ENCODE assay signal across 16 cellular contexts in the genomic region with DNA sequence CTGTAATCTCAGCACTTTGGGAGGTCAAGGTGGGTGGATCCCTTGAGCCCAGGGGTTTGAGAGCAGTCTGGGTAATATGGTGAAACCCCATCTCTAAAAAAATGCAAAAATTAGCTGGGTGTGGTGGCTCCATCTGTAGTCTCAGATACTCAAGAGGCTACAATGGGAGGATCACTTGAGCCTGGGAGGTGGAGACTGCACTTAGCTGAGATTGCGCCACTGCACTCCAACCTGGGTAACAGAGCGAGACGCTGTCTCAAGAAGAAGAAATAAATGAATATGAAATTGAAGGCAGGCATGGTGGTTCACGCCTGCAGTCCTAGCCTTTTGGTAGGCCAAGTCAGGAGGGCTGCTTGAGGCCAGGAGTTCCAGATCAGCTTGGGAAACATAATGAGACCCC. TPM values are rescaled to one million over a fixed set of nuclear protein-coding genes. Genes with fewer than 3 reads are reported as not detected.
DNase-seq lines count a peak whose midpoint lies in the region; ATAC-seq, FAIRE-seq and TF ChIP-seq lines count a peak whose summit lies in the region.
"Had no signal": no experiment of that assay in that cellular context is flagged by ENCODE, and none has a peak within 500 bp of the region (broad histone marks: within the 10 kb centered on the region; RNA-seq: fewer than 3 reads in every experiment).

No MANE protein-coding gene starts in this region.

- ATAC-seq in CD8-positive, alpha-beta T cell: no peak
- peak; percentile 51 for ATAC-seq in K562
- ATAC-seq: activated CD8-positive, alpha-beta T cell treated with anti-CD3 and anti-CD28 coated beads, Interleukin-2, amount 10 ng/mL, durations not matched to agents 7 days and 5 days; esophagus mucosa; gastrocnemius medialis had no signal

- no peak overlapping the region for H3K27ac ChIP-seq in CD8-positive, alpha-beta T cell (ENCODE audit: low read depth, low read length)
- H3K27ac ChIP-seq in K562 (ENCODE audit: extremely low read depth, low read depth, low read length) (no peak overlapping the region), trophoblast cell (ENCODE audit: low read depth, low read length) (no peak overlapping the region), osteoblast (ENCODE audit: low read depth, low read length) (no peak overlapping the region)
- H3K27ac ChIP-seq: gastrocnemius medialis had no signal

- POLR2A ChIA-PET in activated CD4-positive, alpha-beta memory T cell treated with anti-CD3 and anti-CD28 coated beads for 36 hours (lab: Charles Lee): no interaction called here
- POLR2A ChIA-PET in activated CD4-positive, alpha-beta memory T cell treated with anti-CD3 and anti-CD28 coated beads, Interleukin-2, amount 10 ng/mL, durations not matched to agents 7 days and 5 days (lab: Charles Lee): interaction anchor here (0.8 kb wide), 1 partner anchor 75 kb away, joined by 3 read pairs; no protein-coding TSS in a partner anchor
- POLR2A ChIA-PET in CD8-positive, alpha-beta T cell (lab: Charles Lee): no interaction called here
- POLR2A ChIA-PET in K562 (lab: Yijun Ruan, JAX): interaction anchor here (0.6 to 1.6 kb wide), 4 partner anchors 9 to 299 kb away, joined by 3 read pairs; a partner anchor contains a TSS

- H3K14ac ChIP-seq in trophoblast cell (ENCODE audit: low read length): no peak overlapping the region

- H3K23ac ChIP-seq in trophoblast cell (ENCODE audit: low read length): no peak overlapping the region

- intact Hi-C loops in activated CD4-positive, alpha-beta memory T cell treated with anti-CD3 and anti-CD28 coated beads for 36 hours (cut with micrococcal nuclease): no loop called here
- intact Hi-C loops in CD8-positive, alpha-beta T cell (cut with DNase I, micrococcal nuclease): no loop called here
- intact Hi-C loops in K562 (cut with micrococcal nuclease): no loop called here

- H3K79me2 ChIP-seq in K562 (ENCODE audit: control insufficient read depth, insufficient read depth, low read length) (peaks cover 74% of the 10 kb centered on the region), trophoblast cell (ENCODE audit: control insufficient read depth, insufficient read depth, low read length, poor library complexity) (no peaks in the 10 kb centered on the region), osteoblast (ENCODE audit: insufficient read depth, low read length) (peaks cover 88% of the 10 kb centered on the region)

- H3K4me1 ChIP-seq in CD8-positive, alpha-beta T cell (ENCODE audit: insufficient read depth, low read length): peaks cover 19% of the 10 kb centered on the region
- H3K4me1 ChIP-seq in K562 (replicated peaks in 1 of 2; ENCODE audit: control insufficient read depth in 2 of 2, insufficient read depth in 2 of 2, low read length in 2 of 2) (peaks cover 10% of the 10 kb centered on the region in 2 experiments; a peak in 4 of 5 replicates), trophoblast cell (ENCODE audit: control insufficient read depth in 1 of 2, insufficient read depth in 2 of 2, low read length in 2 of 2) (no peaks in the 10 kb centered on the region), osteoblast (ENCODE audit: insufficient read depth, low read length) (no peaks in the 10 kb centered on the region)

- CTCF ChIA-PET in activated CD4-positive, alpha-beta memory T cell treated with anti-CD3 and anti-CD28 coated beads for 36 hours (lab: Charles Lee): interaction anchor here (3.4 kb wide), 1 partner anchor 9 kb away, joined by 12 read pairs; no protein-coding TSS in a partner anchor
- CTCF ChIA-PET in activated CD4-positive, alpha-beta memory T cell treated with anti-CD3 and anti-CD28 coated beads, Interleukin-2, amount 10 ng/mL, durations not matched to agents 7 days and 5 days (lab: Charles Lee): interaction anchor here (5.6 kb wide), 1 partner anchor 9 kb away, joined by 32 read pairs; no protein-coding TSS in a partner anchor
- CTCF ChIA-PET in CD8-positive, alpha-beta T cell (lab: Charles Lee): interaction anchor here (3.1 kb wide), 1 partner anchor 9 kb away, joined by 11 read pairs; no protein-coding TSS in a partner anchor
- CTCF ChIA-PET in K562 (lab: Yijun Ruan, JAX; ENCODE audit: low intra/inter-chr PET ratio): interaction anchor here (0.6 kb wide), 1 partner anchor 16 kb away, joined by 3 read pairs; no protein-coding TSS in a partner anchor

- DNase-seq in activated CD4-positive, alpha-beta memory T cell treated with anti-CD3 and anti-CD28 coated beads for 36 hours: no peak
- no peak for DNase-seq in activated CD4-positive, alpha-beta memory T cell treated with anti-CD3 and anti-CD28 coated beads, Interleukin-2, amount 10 ng/mL, durations not matched to agents 7 days and 5 days
- no peak for DNase-seq in CD8-positive, alpha-beta T cell
- DNase-seq in K562 (ENCODE audit: extremely low read depth in 1 of 4, low spot score in 3 of 4) (no peak), nephron progenitor cell (no peak), NCI-H2029 treated with DMSO at 0.1 percent for 48 hours (lab: John Stamatoyannopoulos, UW) (no peak), trophoblast cell (no peak), osteoblast (ENCODE audit: insufficient read length, low spot score, missing footprints) (no peak)
- DNase-seq: activated CD8-positive, alpha-beta T cell treated with anti-CD3 and anti-CD28 coated beads, Interleukin-2, amount 10 ng/mL, durations not matched to agents 7 days and 5 days; COR-L47; gastrocnemius medialis; NCI-H187; NCI-H510A; Right ventricle myocardium superior; SW 1271 had no signal

- no peak for TF ChIP-seq CTCF in CD8-positive, alpha-beta T cell (IDR thresholded peaks at IDR 0.05)
- no peak for TF ChIP-seq CTCF in K562 (IDR thresholded peaks at IDR 0.05 in 2 of 3, conservative IDR thresholded peaks at IDR 0.05 in 1 of 3; ENCODE audit: insufficient read depth in 2 of 3, low read depth in 1 of 3, low read length in 3 of 3)
- no peak for TF ChIP-seq CTCF in nephron progenitor cell (IDR thresholded peaks at IDR 0.05)
- no peak for TF ChIP-seq CTCF in osteoblast (IDR thresholded peaks at IDR 0.05; ENCODE audit: extremely low read depth, low read depth, low read length)

- no peaks in the 10 kb centered on the region for H3K79me1 ChIP-seq in trophoblast cell (ENCODE audit: low read length)

- no peak overlapping the region for H2BK12ac ChIP-seq in trophoblast cell (ENCODE audit: low read length)

- H2BK120ac ChIP-seq in trophoblast cell (ENCODE audit: insufficient read depth, low read length, poor library complexity): no peak overlapping the region

- no peaks in the 10 kb centered on the region for H3K27me3 Mint-ChIP-seq in activated CD4-positive, alpha-beta memory T cell treated with anti-CD3 and anti-CD28 coated beads for 36 hours
- H3K27me3 Mint-ChIP-seq in activated CD4-positive, alpha-beta memory T cell treated with anti-CD3 and anti-CD28 coated beads, Interleukin-2, amount 10 ng/mL, durations not matched to agents 7 days and 5 days: no peaks in the 10 kb centered on the region
- H3K27me3 Mint-ChIP-seq in CD8-positive, alpha-beta T cell (ENCODE audit: low read depth): no peaks in the 10 kb centered on the region
- H3K27me3 Mint-ChIP-seq in nephron progenitor cell (ENCODE audit: low read depth, poor library complexity): no peaks in the 10 kb centered on the region

- H3K9ac ChIP-seq in K562 (ENCODE audit: insufficient read depth in 1 of 2, low read depth in 2 of 2, low read length in 2 of 2) (0 out of 4 replicates have a peak overlapping the region, but pooled peaks of 1 of the 2 experiments have one; percentile 13), trophoblast cell (ENCODE audit: low read length) (no peak overlapping the region)

- H3K4me2 ChIP-seq in K562 (ENCODE audit: insufficient read depth, low read length) (no peak overlapping the region), trophoblast cell (ENCODE audit: low read length) (no peak overlapping the region), osteoblast (ENCODE audit: insufficient read depth, low read length) (no peak overlapping the region)

- H2AK5ac ChIP-seq in trophoblast cell (ENCODE audit: low read length): no peak overlapping the region

- no peaks in the 10 kb centered on the region for H3K9me3 ChIP-seq in CD8-positive, alpha-beta T cell (ENCODE audit: low read length)
- H3K9me3 ChIP-seq in K562 (replicated peaks; ENCODE audit: control insufficient read depth, insufficient read depth, low read depth, low read length) (no peaks in the 10 kb centered on the region), trophoblast cell (ENCODE audit: insufficient read depth, low read depth, low read length) (no peaks in the 10 kb centered on the region), osteoblast (ENCODE audit: low read depth, low read length) (no peaks in the 10 kb centered on the region)
- H3K9me3 ChIP-seq: gastrocnemius medialis had no signal

- H3K9me1 ChIP-seq in K562 (ENCODE audit: control insufficient read depth, insufficient read depth, low read length): peaks cover 4% of the 10 kb centered on the region

- H4K20me1 ChIP-seq in K562 (replicated peaks; ENCODE audit: control insufficient read depth, insufficient read depth, low read length) (peaks cover 9% of the 10 kb centered on the region), osteoblast (ENCODE audit: insufficient read depth, low read length) (peaks cover 48% of the 10 kb centered on the region)

- no peak for FAIRE-seq in K562 (lab: Jason Lieb, UNC)

- no TSS peak for BruUV-seq in K562 (replicated peaks; lab: Mats Ljungman, UMichigan)

- peak overlapping the region; percentile 49 for H3K27ac Mint-ChIP-seq in activated CD4-positive, alpha-beta memory T cell treated with anti-CD3 and anti-CD28 coated beads for 36 hours
- no peak overlapping the region for H3K27ac Mint-ChIP-seq in activated CD4-positive, alpha-beta memory T cell treated with anti-CD3 and anti-CD28 coated beads, Interleukin-2, amount 10 ng/mL, durations not matched to agents 7 days and 5 days
- peak overlapping the region; percentile 30 for H3K27ac Mint-ChIP-seq in CD8-positive, alpha-beta T cell
- H3K27ac Mint-ChIP-seq in nephron progenitor cell: peak overlapping the region; percentile 37

- 93% methylated on average over 3 of the region's 4 CpGs for WGBS in K562 (ENCODE audit: insufficient coverage, low coverage, missing lambda C conversion rate)
- WGBS in trophoblast cell (ENCODE audit: extremely low coverage, insufficient coverage, insufficient read length): no CpG with 5 or more reads among the region's 4 CpGs

- no peak for TF ChIP-seq POLR2A in K562 (conservative IDR thresholded peaks at IDR 0.05)

- no peak overlapping the region for H3K4me3 ChIP-seq in CD8-positive, alpha-beta T cell (ENCODE audit: low read depth, low read length)
- H3K4me3 ChIP-seq in K562 (no peak overlapping the region), trophoblast cell (ENCODE audit: low read depth, low read length) (no peak overlapping the region), osteoblast (ENCODE audit: insufficient read depth, low read length) (no peak overlapping the region)
- H3K4me3 ChIP-seq: gastrocnemius medialis had no signal

- H4K12ac ChIP-seq in trophoblast cell (ENCODE audit: low read depth, low read length): no peak overlapping the region

- H2AFZ ChIP-seq in K562 (ENCODE audit: low read depth, low read length): no peak overlapping the region
- H2AFZ ChIP-seq in trophoblast cell (ENCODE audit: insufficient read depth, low read length, poor library complexity): no peak overlapping the region
- H2AFZ ChIP-seq in osteoblast (ENCODE audit: low read length): no peak overlapping the region

- TF ChIP-seq RAD21 in K562 (CRISPR knock-in tag; conservative IDR thresholded peaks at IDR 0.05 in 1 of 2, IDR thresholded peaks at IDR 0.05 in 1 of 2): no peak

- H3K4ac ChIP-seq in trophoblast cell (ENCODE audit: low read depth, low read length): no peak overlapping the region

- TF ChIP-seq EP300 in K562 (IDR thresholded peaks at IDR 0.05; ENCODE audit: low read length): no peak

- H3K9me3 Mint-ChIP-seq in activated CD4-positive, alpha-beta memory T cell treated with anti-CD3 and anti-CD28 coated beads for 36 hours: no peaks in the 10 kb centered on the region
- no peaks in the 10 kb centered on the region for H3K9me3 Mint-ChIP-seq in activated CD4-positive, alpha-beta memory T cell treated with anti-CD3 and anti-CD28 coated beads, Interleukin-2, amount 10 ng/mL, durations not matched to agents 7 days and 5 days
- no peaks in the 10 kb centered on the region for H3K9me3 Mint-ChIP-seq in CD8-positive, alpha-beta T cell
- H3K9me3 Mint-ChIP-seq in nephron progenitor cell: peaks cover 3% of the 10 kb centered on the region

- in situ Hi-C loops in K562 (cut with MboI): no loop called here

- H3K36me3 Mint-ChIP-seq in activated CD4-positive, alpha-beta memory T cell treated with anti-CD3 and anti-CD28 coated beads for 36 hours: peaks cover 1% of the 10 kb centered on the region
- H3K36me3 Mint-ChIP-seq in activated CD4-positive, alpha-beta memory T cell treated with anti-CD3 and anti-CD28 coated beads, Interleukin-2, amount 10 ng/mL, durations not matched to agents 7 days and 5 days (ENCODE audit: low read depth): peaks cover 23% of the 10 kb centered on the region
- H3K36me3 Mint-ChIP-seq in CD8-positive, alpha-beta T cell: peaks cover 24% of the 10 kb centered on the region
- peaks cover 46% of the 10 kb centered on the region for H3K36me3 Mint-ChIP-seq in nephron progenitor cell (ENCODE audit: low read depth)

- H3K18ac ChIP-seq in trophoblast cell (ENCODE audit: low read length): no peak overlapping the region

- no peak overlapping the region for H4K91ac ChIP-seq in trophoblast cell (ENCODE audit: low read depth, low read length)

- no peak overlapping the region for H3K4me3 Mint-ChIP-seq in activated CD4-positive, alpha-beta memory T cell treated with anti-CD3 and anti-CD28 coated beads for 36 hours
- H3K4me3 Mint-ChIP-seq in activated CD4-positive, alpha-beta memory T cell treated with anti-CD3 and anti-CD28 coated beads, Interleukin-2, amount 10 ng/mL, durations not matched to agents 7 days and 5 days: no peak overlapping the region
- H3K4me3 Mint-ChIP-seq in CD8-positive, alpha-beta T cell: no peak overlapping the region
- H3K4me3 Mint-ChIP-seq in nephron progenitor cell: no peak overlapping the region
- H3K4me3 Mint-ChIP-seq: activated CD8-positive, alpha-beta T cell treated with anti-CD3 and anti-CD28 coated beads, Interleukin-2, amount 10 ng/mL, durations not matched to agents 7 days and 5 days had no signal

- no peak overlapping the region for H2BK5ac ChIP-seq in trophoblast cell (ENCODE audit: low read depth, low read length, poor library complexity)

- no peaks in the 10 kb centered on the region for H3K27me3 ChIP-seq in CD8-positive, alpha-beta T cell (ENCODE audit: insufficient read depth, low read length)
- H3K27me3 ChIP-seq in K562 (ENCODE audit: control insufficient read depth in 2 of 2, insufficient read depth in 2 of 2, low read length in 2 of 2) (no peaks in the 10 kb centered on the region), trophoblast cell (ENCODE audit: insufficient read depth, low read length) (no peaks in the 10 kb centered on the region), osteoblast (ENCODE audit: insufficient read depth, low read length) (no peaks in the 10 kb centered on the region)
- H3K27me3 ChIP-seq: gastrocnemius medialis had no signal

- H3K4me1 Mint-ChIP-seq in activated CD4-positive, alpha-beta memory T cell treated with anti-CD3 and anti-CD28 coated beads for 36 hours (ENCODE audit: low read depth): peaks cover 45% of the 10 kb centered on the region
- peaks cover 25% of the 10 kb centered on the region for H3K4me1 Mint-ChIP-seq in activated CD4-positive, alpha-beta memory T cell treated with anti-CD3 and anti-CD28 coated beads, Interleukin-2, amount 10 ng/mL, durations not matched to agents 7 days and 5 days
- H3K4me1 Mint-ChIP-seq in CD8-positive, alpha-beta T cell (ENCODE audit: low read depth): peaks cover 49% of the 10 kb centered on the region
- H3K4me1 Mint-ChIP-seq in nephron progenitor cell: peaks cover 29% of the 10 kb centered on the region

- H4K8ac ChIP-seq in trophoblast cell (ENCODE audit: low read depth, low read length): no peak overlapping the region

- no peaks in the 10 kb centered on the region for H3K36me3 ChIP-seq in CD8-positive, alpha-beta T cell (ENCODE audit: insufficient read depth, low read length)
- H3K36me3 ChIP-seq in K562 (ENCODE audit: control insufficient read depth, insufficient read depth, low read length) (peaks cover 18% of the 10 kb centered on the region; the same call in 2 of the 3 replicates), trophoblast cell (ENCODE audit: control insufficient read depth in 1 of 2, insufficient read depth in 2 of 2, low read length in 2 of 2) (peaks cover 7% of the 10 kb centered on the region in 2 experiments), osteoblast (ENCODE audit: insufficient read depth, low read length) (peaks cover 6% of the 10 kb centered on the region)

RNA-seq across cellular contexts. Expression of a gene that starts 21.4 kb away (rescaled TPM):
- total RNA-seq in activated CD4-positive, alpha-beta memory T cell treated with anti-CD3 and anti-CD28 coated beads for 36 hours: 10 to 100 TPM; 20.3 to 22.2 TPM
- total RNA-seq in activated CD4-positive, alpha-beta memory T cell treated with anti-CD3 and anti-CD28 coated beads, Interleukin-2, amount 10 ng/mL, durations not matched to agents 7 days and 5 days: 10 to 100 TPM; 33.3 to 35.2 TPM
- total RNA-seq in CD8-positive, alpha-beta T cell: 10 to 100 TPM; 23.4 to 26.9 TPM
- 22.0 and 30.3 TPM in 2 replicates for total RNA-seq in K562 (2011; cell fraction: chromatin; rRNA removed; ENCODE audit: low replicate concordance)
- total RNA-seq in K562 (2011; cell fraction: nucleolus; rRNA removed): 14.2 and 15.8 TPM in 2 replicates
- 18.6 and 22.0 TPM in 2 replicates for total RNA-seq in K562 (2011; cell fraction: nucleoplasm; rRNA removed)
- total RNA-seq in K562 (2014; rRNA removed) (7.0 and 9.4 TPM in 2 replicates), K562 (2014; rRNA removed; fragmentation: Illumina TruSeq; extraction: Trizol) (4.8 and 4.9 TPM in 2 replicates), K562 (2015; rRNA removed; fragmentation: Illumina TruSeq; extraction: Trizol) (7.0 and 7.5 TPM in 2 replicates), K562 (2021) (16.1 and 18.4 TPM in 2 replicates), osteoblast (12.4 and 14.1 TPM in 2 replicates)
- polyA plus RNA-seq in K562 (2011; rRNA removed) (4.3 and 8.2 TPM in 2 replicates), K562 (2014; fragmentation: Illumina TruSeq; extraction: Trizol) (12.7 and 13.4 TPM in 2 replicates), K562 (2014; fragmentation: Nextera tagmentation; extraction: Ambion mirVana) (under 1 TPM; 0.32 to 0.45 TPM), K562 (2014; rRNA removed) (10.1 and 10.6 TPM in 2 replicates)
- 5.1 and 5.6 TPM in 2 replicates for polyA plus RNA-seq in K562 (2011; cell fraction: cytosol; rRNA removed)
- polyA plus RNA-seq in K562 (2011; cell fraction: nucleus; rRNA removed): 11.5 and 16.9 TPM in 2 replicates
- 10.7 and 12.1 TPM in 2 replicates for polyA plus RNA-seq in K562 (2012)
- 3.5 and 4.2 TPM in 2 replicates for polyA minus RNA-seq in K562 (2011; rRNA and poly(A)+ RNA removed)
- polyA minus RNA-seq in K562 (2011; cell fraction: cytosol; rRNA and poly(A)+ RNA removed): 11.2 and 12.8 TPM in 2 replicates
- polyA minus RNA-seq in K562 (2011; cell fraction: nucleus; rRNA and poly(A)+ RNA removed): 6.6 and 7.6 TPM in 2 replicates
- 26.2 and 29.3 TPM in 2 replicates for polyA plus RNA-seq in trophoblast cell (2013)

RNA-seq across cellular contexts. Expression of a gene that starts 39.8 kb away (rescaled TPM):
- 1 to 10 TPM in 1 of 2 experiments, under 1 TPM in 1; 0.48 to 1.1 TPM for total RNA-seq in activated CD4-positive, alpha-beta memory T cell treated with anti-CD3 and anti-CD28 coated beads for 36 hours
- total RNA-seq in activated CD4-positive, alpha-beta memory T cell treated with anti-CD3 and anti-CD28 coated beads, Interleukin-2, amount 10 ng/mL, durations not matched to agents 7 days and 5 days: 1 to 10 TPM; 2.1 to 3.3 TPM
- total RNA-seq in CD8-positive, alpha-beta T cell: 1 to 10 TPM; 3.2 to 4.8 TPM
- total RNA-seq in K562 (2011; cell fraction: chromatin; rRNA removed; ENCODE audit: low replicate concordance): 0.90 TPM in 1 of 2 replicates, not detected in the other
- 0.83 and 1.1 TPM in 2 replicates for total RNA-seq in K562 (2011; cell fraction: nucleolus; rRNA removed)
- total RNA-seq in K562 (2011; cell fraction: nucleoplasm; rRNA removed): not detected in 2 replicates
- total RNA-seq in K562 (2014; rRNA removed) (0.77 TPM in 1 of 2 replicates, not detected in the other), K562 (2014; rRNA removed; fragmentation: Illumina TruSeq; extraction: Trizol) (not detected in 2 replicates), K562 (2015; rRNA removed; fragmentation: Illumina TruSeq; extraction: Trizol) (not detected in 2 replicates), K562 (2021) (0.51 and 0.75 TPM in 2 replicates), osteoblast (1.4 and 1.5 TPM in 2 replicates)
- polyA plus RNA-seq in K562 (2011; rRNA removed) (not detected in 2 replicates), K562 (2014; fragmentation: Illumina TruSeq; extraction: Trizol) (not detected in 2 replicates), K562 (2014; fragmentation: Nextera tagmentation; extraction: Ambion mirVana) (not detected), K562 (2014; rRNA removed) (0.17 TPM in 1 of 2 replicates, not detected in the other)
- not detected in 2 replicates for polyA plus RNA-seq in K562 (2011; cell fraction: cytosol; rRNA removed)
- polyA plus RNA-seq in K562 (2011; cell fraction: nucleus; rRNA removed): 0.65 and 0.75 TPM in 2 replicates
- polyA plus RNA-seq in K562 (2012): 0.47 TPM in 1 of 2 replicates, not detected in the other
- polyA minus RNA-seq in K562 (2011; rRNA and poly(A)+ RNA removed): not detected in 2 replicates
- polyA minus RNA-seq in K562 (2011; cell fraction: cytosol; rRNA and poly(A)+ RNA removed): not detected in 2 replicates
- polyA minus RNA-seq in K562 (2011; cell fraction: nucleus; rRNA and poly(A)+ RNA removed): not detected in 2 replicates
- 2.2 and 2.5 TPM in 2 replicates for polyA plus RNA-seq in trophoblast cell (2013)

RNA-seq across cellular contexts. Expression of a gene that starts 52.6 kb away (rescaled TPM):
- total RNA-seq in activated CD4-positive, alpha-beta memory T cell treated with anti-CD3 and anti-CD28 coated beads for 36 hours: 10 to 100 TPM; 95.8 to 96.8 TPM
- 10 to 100 TPM; 94.8 to 95.7 TPM for total RNA-seq in activated CD4-positive, alpha-beta memory T cell treated with anti-CD3 and anti-CD28 coated beads, Interleukin-2, amount 10 ng/mL, durations not matched to agents 7 days and 5 days
- 100 to 1,000 TPM; 113 to 126 TPM for total RNA-seq in CD8-positive, alpha-beta T cell
- 133 and 442 TPM in 2 replicates for total RNA-seq in K562 (2011; cell fraction: chromatin; rRNA removed; ENCODE audit: low replicate concordance)
- total RNA-seq in K562 (2011; cell fraction: nucleolus; rRNA removed): 330 and 396 TPM in 2 replicates
- total RNA-seq in K562 (2011; cell fraction: nucleoplasm; rRNA removed): 200 and 206 TPM in 2 replicates
- 75.4 and 97.9 TPM in 2 replicates for total RNA-seq in K562 (2014; rRNA removed)
- total RNA-seq in K562 (2014; rRNA removed; fragmentation: Illumina TruSeq; extraction: Trizol): 53.9 and 64.8 TPM in 2 replicates
- total RNA-seq in K562 (2015; rRNA removed; fragmentation: Illumina TruSeq; extraction: Trizol): 62.2 and 64.4 TPM in 2 replicates
- 120 and 133 TPM in 2 replicates for total RNA-seq in K562 (2021)
- polyA plus RNA-seq in K562 (2011; rRNA removed): 77.2 and 79.8 TPM in 2 replicates
- polyA plus RNA-seq in K562 (2011; cell fraction: cytosol; rRNA removed): 88.2 and 150 TPM in 2 replicates
- polyA plus RNA-seq in K562 (2011; cell fraction: nucleus; rRNA removed): 249 and 384 TPM in 2 replicates
- polyA plus RNA-seq in K562 (2012): 107 and 152 TPM in 2 replicates
- 80.2 and 90.3 TPM in 2 replicates for polyA plus RNA-seq in K562 (2014; fragmentation: Illumina TruSeq; extraction: Trizol)
- under 1 TPM; 0.34 to 0.37 TPM for polyA plus RNA-seq in K562 (2014; fragmentation: Nextera tagmentation; extraction: Ambion mirVana)
- 75.9 and 88.5 TPM in 2 replicates for polyA plus RNA-seq in K562 (2014; rRNA removed)
- polyA minus RNA-seq in K562 (2011; rRNA and poly(A)+ RNA removed): 44.9 and 70.3 TPM in 2 replicates
- polyA minus RNA-seq in K562 (2011; cell fraction: cytosol; rRNA and poly(A)+ RNA removed): 77.2 and 90.7 TPM in 2 replicates
- polyA minus RNA-seq in K562 (2011; cell fraction: nucleus; rRNA and poly(A)+ RNA removed): 113 and 122 TPM in 2 replicates
- polyA plus RNA-seq in trophoblast cell (2013): 113 and 116 TPM in 2 replicates
- total RNA-seq in osteoblast: 90.5 and 95.9 TPM in 2 replicates

RNA-seq across cellular contexts. Expression of a gene that starts 55.3 kb away (rescaled TPM):
- 100 to 1,000 TPM; 531 to 534 TPM for total RNA-seq in activated CD4-positive, alpha-beta memory T cell treated with anti-CD3 and anti-CD28 coated beads for 36 hours
- total RNA-seq in activated CD4-positive, alpha-beta memory T cell treated with anti-CD3 and anti-CD28 coated beads, Interleukin-2, amount 10 ng/mL, durations not matched to agents 7 days and 5 days: 100 to 1,000 TPM; 418 to 428 TPM
- 100 to 1,000 TPM; 131 to 133 TPM for total RNA-seq in CD8-positive, alpha-beta T cell
- 595 and 1,063 TPM in 2 replicates for total RNA-seq in K562 (2011; cell fraction: chromatin; rRNA removed; ENCODE audit: low replicate concordance)
- 470 and 588 TPM in 2 replicates for total RNA-seq in K562 (2011; cell fraction: nucleolus; rRNA removed)
- 726 and 1,081 TPM in 2 replicates for total RNA-seq in K562 (2011; cell fraction: nucleoplasm; rRNA removed)
- total RNA-seq in K562 (2014; rRNA removed): 353 and 366 TPM in 2 replicates
- total RNA-seq in K562 (2014; rRNA removed; fragmentation: Illumina TruSeq; extraction: Trizol): 589 and 672 TPM in 2 replicates
- total RNA-seq in K562 (2015; rRNA removed; fragmentation: Illumina TruSeq; extraction: Trizol): 630 and 666 TPM in 2 replicates
- 707 and 758 TPM in 2 replicates for total RNA-seq in K562 (2021)
- 893 and 901 TPM in 2 replicates for polyA plus RNA-seq in K562 (2011; rRNA removed)
- 80.1 and 207 TPM in 2 replicates for polyA plus RNA-seq in K562 (2011; cell fraction: cytosol; rRNA removed)
- 205 and 280 TPM in 2 replicates for polyA plus RNA-seq in K562 (2011; cell fraction: nucleus; rRNA removed)
- polyA plus RNA-seq in K562 (2012): 481 and 714 TPM in 2 replicates
- polyA plus RNA-seq in K562 (2014; fragmentation: Illumina TruSeq; extraction: Trizol): 483 and 593 TPM in 2 replicates
- polyA plus RNA-seq in K562 (2014; fragmentation: Nextera tagmentation; extraction: Ambion mirVana): 100 to 1,000 TPM; 155 to 221 TPM
- polyA plus RNA-seq in K562 (2014; rRNA removed): 402 and 423 TPM in 2 replicates
- 1,009 and 1,166 TPM in 2 replicates for polyA minus RNA-seq in K562 (2011; rRNA and poly(A)+ RNA removed)
- polyA minus RNA-seq in K562 (2011; cell fraction: cytosol; rRNA and poly(A)+ RNA removed): 646 and 729 TPM in 2 replicates
- 57.6 and 190 TPM in 2 replicates for polyA minus RNA-seq in K562 (2011; cell fraction: nucleus; rRNA and poly(A)+ RNA removed)
- polyA plus RNA-seq in trophoblast cell (2013): 638 and 653 TPM in 2 replicates
- total RNA-seq in osteoblast: 689 and 698 TPM in 2 replicates

Comparison
In these comparisons a context has a peak if more than half of its experiments do, and no peak if none do; other contexts are left out.
1. POLR2A ChIA-PET loops: an anchor here in activated CD4-positive, alpha-beta memory T cell treated with anti-CD3 and anti-CD28 coated beads, Interleukin-2, amount 10 ng/mL, durations not matched to agents 7 days and 5 days (0.8 kb wide) and K562 (0.6 to 1.6 kb wide); none called in activated CD4-positive, alpha-beta memory T cell treated with anti-CD3 and anti-CD28 coated beads for 36 hours and CD8-positive, alpha-beta T cell.